Comparison of ENCODE assay signal across 8 cellular contexts in the genomic region with DNA sequence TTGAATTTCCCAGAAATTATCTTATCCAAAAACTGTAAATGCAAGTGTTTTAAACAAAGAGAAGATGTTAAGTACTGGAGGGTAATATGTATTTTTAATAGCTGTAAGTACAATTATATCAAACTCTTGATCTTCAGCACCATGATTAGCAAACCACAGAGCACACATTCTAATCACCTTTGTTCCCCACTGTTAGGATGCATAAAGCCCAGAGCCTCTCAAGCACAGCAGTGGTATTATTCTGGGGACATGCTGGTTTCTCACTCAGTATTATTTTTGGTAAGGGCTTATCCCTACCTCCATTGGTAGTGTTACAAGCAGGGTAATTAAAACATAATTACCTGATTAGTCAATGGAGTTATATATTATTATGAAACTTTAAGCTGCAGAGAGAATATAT. TPM values are rescaled to one million over a fixed set of nuclear protein-coding genes. Genes with fewer than 3 reads are reported as not detected.
"Had no signal": no experiment of that assay in that cellular context is flagged by ENCODE, and none has a peak within 500 bp of the region (broad histone marks: within the 10 kb centered on the region; RNA-seq: fewer than 3 reads in every experiment).

No MANE protein-coding gene starts in this region.

- H3K27ac Mint-ChIP-seq: IgD-negative memory B cell had no signal

- DNase-seq: H9, HCEC 1CT, KBM-7 had no signal

- H3K4me3 Mint-ChIP-seq: H9, IgD-negative memory B cell had no signal

- H3K4me3 ChIP-seq: GM23248 had no signal

- H3K36me3 Mint-ChIP-seq: IgD-negative memory B cell had no signal

- H2AFZ ChIP-seq: GM23248 had no signal

- ATAC-seq: HepG2 had no signal

- H3K4me1 Mint-ChIP-seq: IgD-negative memory B cell had no signal

- H3K27ac ChIP-seq: GM23248, KMS-11 had no signal

- H3K9me3 Mint-ChIP-seq: H9, IgD-negative memory B cell had no signal

- H3K4me2 ChIP-seq: KMS-11 had no signal

RNA-seq across cellular contexts. Expression of a gene that starts 41.7 kb away (rescaled TPM):
- total RNA-seq: GM23248, HepG2, HT-29 had no signal
- polyA plus RNA-seq: GM23248, HepG2, IgD-negative memory B cell had no signal
